In genomic region chr2:138034536-138034935, GRCh38 we compare ENCODE assay signal across 1 cellular context.
TF ChIP-seq lines count a peak whose summit lies in the region.

No MANE protein-coding gene starts in this region.

TF ChIP-seq in GM23338, 12 proteins besides CTCF, POLR2A, EP300 and RAD21 (continued from another document):
- TF ChIP-seq EZH2 (IDR thresholded peaks at IDR 0.05; ENCODE audit: low read depth, unreplicated experiment) (no peak), STAT1 (IDR thresholded peaks at IDR 0.05; ENCODE audit: unreplicated experiment) (no peak), JUNB (IDR thresholded peaks at IDR 0.05; ENCODE audit: unreplicated experiment) (no peak), POLR2AphosphoS5 (IDR thresholded peaks at IDR 0.05; ENCODE audit: low read depth) (no peak)
